ENCODE assay signal across 1 cellular context in the genomic region with DNA sequence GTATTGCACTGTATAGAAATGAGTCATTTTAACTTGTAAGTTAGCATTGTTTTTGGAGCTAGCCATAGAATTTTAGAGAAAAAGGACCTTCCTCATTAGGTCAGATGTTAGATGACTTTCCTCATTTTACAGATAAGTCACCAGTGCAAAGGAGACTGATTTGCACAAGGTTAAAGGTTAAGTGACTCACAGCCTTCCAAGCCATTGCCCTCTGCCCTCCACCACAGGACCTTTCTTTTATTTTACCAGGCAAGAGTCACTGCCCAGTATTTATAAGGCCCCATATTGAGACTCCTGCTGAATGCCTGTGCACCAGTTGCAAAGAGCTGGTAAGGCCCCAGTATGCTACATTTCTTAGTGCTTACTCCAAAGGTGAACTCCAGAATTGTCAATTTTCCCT.
TF ChIP-seq lines count a peak whose summit lies in the region.

No MANE protein-coding gene starts in this region.

TF ChIP-seq in H1, 55 proteins besides CTCF, POLR2A, EP300 and RAD21 (continued from another document):
- TF ChIP-seq KDM1A (IDR thresholded peaks at IDR 0.05; ENCODE audit: borderline replicate concordance, low read length), result no peak
- TF ChIP-seq SP2 (IDR thresholded peaks at IDR 0.05; ENCODE audit: low read length), result no peak
- no peak for TF ChIP-seq RBBP5 (IDR thresholded peaks at IDR 0.05; ENCODE audit: borderline replicate concordance, low read depth, low read length)
- TF ChIP-seq, protein P1, sequence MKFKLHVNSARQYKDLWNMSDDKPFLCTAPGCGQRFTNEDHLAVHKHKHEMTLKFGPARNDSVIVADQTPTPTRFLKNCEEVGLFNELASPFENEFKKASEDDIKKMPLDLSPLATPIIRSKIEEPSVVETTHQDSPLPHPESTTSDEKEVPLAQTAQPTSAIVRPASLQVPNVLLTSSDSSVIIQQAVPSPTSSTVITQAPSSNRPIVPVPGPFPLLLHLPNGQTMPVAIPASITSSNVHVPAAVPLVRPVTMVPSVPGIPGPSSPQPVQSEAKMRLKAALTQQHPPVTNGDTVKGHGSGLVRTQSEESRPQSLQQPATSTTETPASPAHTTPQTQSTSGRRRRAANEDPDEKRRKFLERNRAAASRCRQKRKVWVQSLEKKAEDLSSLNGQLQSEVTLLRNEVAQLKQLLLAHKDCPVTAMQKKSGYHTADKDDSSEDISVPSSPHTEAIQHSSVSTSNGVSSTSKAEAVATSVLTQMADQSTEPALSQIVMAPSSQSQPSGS (IDR thresholded peaks at IDR 0.05; ENCODE audit: low read length), result no peak
- TF ChIP-seq CBX5 (IDR thresholded peaks at IDR 0.05; ENCODE audit: low read depth, low read length), result no peak
- no peak for TF ChIP-seq BRCA1 (IDR thresholded peaks at IDR 0.05; ENCODE audit: low read depth, low read length)
